Comparison of ENCODE assay signal across 9 cellular contexts in genomic region chr11:33692013-33692504, GRCh38. TPM values are rescaled to one million over a fixed set of nuclear protein-coding genes. Genes with fewer than 3 reads are reported as not detected.
DNase-seq lines count a peak whose midpoint lies in the region; ATAC-seq, FAIRE-seq and TF ChIP-seq lines count a peak whose summit lies in the region.
"Had no signal": no experiment of that assay in that cellular context is flagged by ENCODE, and none has a peak within 500 bp of the region (broad histone marks: within the 10 kb centered on the region; RNA-seq: fewer than 3 reads in every experiment).

No MANE protein-coding gene starts in this region.

- ATAC-seq in natural killer cell treated with Interleukin-12 subunit alpha and Interleukin-12 subunit beta and Interleukin-15 and Interleukin-18, amount 100 ng/mL, for 72 hours = no peak
- ATAC-seq in HG02588 (IDR thresholded peaks at IDR 0.05; ENCODE audit: unreplicated experiment) = no peak

- no peaks in the 10 kb centered on the region for H3K27me3 ChIP-seq in thymus (ENCODE audit: control insufficient read depth, insufficient read depth)

- H3K9me3 Mint-ChIP-seq in natural killer cell treated with Interleukin-12 subunit alpha and Interleukin-12 subunit beta and Interleukin-15 and Interleukin-18, amount 100 ng/mL, for 72 hours = no peaks in the 10 kb centered on the region

- TF ChIP-seq POLR2A in lower leg skin (IDR thresholded peaks at IDR 0.05) = no peak

- H3K27ac ChIP-seq in thymus (ENCODE audit: low read depth) = peak overlapping the region; percentile 61

- no peak for TF ChIP-seq CTCF in AG09309 (IDR thresholded peaks at IDR 0.05; ENCODE audit: control insufficient read depth, insufficient read depth, low read depth, low read length, missing control alignments)
- no peak for TF ChIP-seq CTCF in choroid plexus epithelial cell (conservative IDR thresholded peaks at IDR 0.05; ENCODE audit: low read depth, low read length)
- TF ChIP-seq CTCF in lower leg skin (IDR thresholded peaks at IDR 0.05) = no peak
- TF ChIP-seq CTCF in D721Med (IDR thresholded peaks at IDR 0.05; ENCODE audit: insufficient read depth, missing control alignments) = no peak

- no peak for FAIRE-seq in D721Med (lab: Jason Lieb, UNC)
- FAIRE-seq: G401.6 had no signal

- no peak overlapping the region for H3K4me3 Mint-ChIP-seq in natural killer cell treated with Interleukin-12 subunit alpha and Interleukin-12 subunit beta and Interleukin-15 and Interleukin-18, amount 100 ng/mL, for 72 hours

- intact Hi-C loops in lower leg skin (cut with DNase I; ENCODE audit: low total_unique reads) = no loop called here

- H3K36me3 Mint-ChIP-seq in natural killer cell treated with Interleukin-12 subunit alpha and Interleukin-12 subunit beta and Interleukin-15 and Interleukin-18, amount 100 ng/mL, for 72 hours = no peaks in the 10 kb centered on the region

- DNase-seq in AG09309 (ENCODE audit: low read depth) (peak; percentile 87), NCI-H2081 treated with DMSO at 0.1 percent for 48 hours (lab: John Stamatoyannopoulos, UW) (peak; percentile 72), choroid plexus epithelial cell (ENCODE audit: low read depth) (peak; percentile 99), lower leg skin (ENCODE audit: low spot score in 2 of 2) (peak; percentile 77 to 92), D721Med (ENCODE audit: insufficient read length, low spot score) (no peak)
- no peak for DNase-seq in natural killer cell treated with Interleukin-12 subunit alpha and Interleukin-12 subunit beta and Interleukin-15 and Interleukin-18, amount 100 ng/mL, for 72 hours (ENCODE audit: low spot score)

- H3K4me3 ChIP-seq in AG09309 (ENCODE audit: control insufficient read depth, low read depth, low read length) = peak overlapping the region; percentile 11
- H3K4me3 ChIP-seq in choroid plexus epithelial cell (ENCODE audit: low read depth, low read length) = peak overlapping the region; percentile 25
- no peak overlapping the region for H3K4me3 ChIP-seq in lower leg skin (ENCODE audit: low read depth, poor library complexity, severe bottlenecking)
- H3K4me3 ChIP-seq in thymus (ENCODE audit: low read length) = no peak overlapping the region

- peaks cover 4% of the 10 kb centered on the region for H3K4me1 ChIP-seq in thymus (ENCODE audit: control insufficient read depth, insufficient read depth, low read length)

- H3K4me1 Mint-ChIP-seq in natural killer cell treated with Interleukin-12 subunit alpha and Interleukin-12 subunit beta and Interleukin-15 and Interleukin-18, amount 100 ng/mL, for 72 hours (ENCODE audit: low read depth in 2 of 2) = peaks cover 0 to 3% of the 10 kb centered on the region in 2 donors

- H3K36me3 ChIP-seq in thymus (ENCODE audit: control insufficient read depth, insufficient read depth) = no peaks in the 10 kb centered on the region

- WGBS in lower leg skin, 2 donors = 24 to 26% methylated on average over 9 of the region's 9 CpGs
- 92% methylated on average over 9 of the region's 9 CpGs for WGBS in thymus

- H3K9me3 ChIP-seq in thymus (ENCODE audit: control insufficient read depth) = no peaks in the 10 kb centered on the region

- H3K27me3 Mint-ChIP-seq in natural killer cell treated with Interleukin-12 subunit alpha and Interleukin-12 subunit beta and Interleukin-15 and Interleukin-18, amount 100 ng/mL, for 72 hours = peaks cover 20 to 21% of the 10 kb centered on the region in 2 donors

- no peak overlapping the region for H3K27ac Mint-ChIP-seq in natural killer cell treated with Interleukin-12 subunit alpha and Interleukin-12 subunit beta and Interleukin-15 and Interleukin-18, amount 100 ng/mL, for 72 hours

RNA-seq across cellular contexts. Expression of gene C11orf91, which starts 8.6 kb away (rescaled TPM):
- total RNA-seq in lower leg skin = under 1 TPM in 1 of 4 donors, not detected in 3; 0.49 TPM
- polyA plus RNA-seq in thymus = 0.14 TPM
- total RNA-seq in natural killer cell treated with Interleukin-12 subunit alpha and Interleukin-12 subunit beta and Interleukin-15 and Interleukin-18, amount 100 ng/mL, for 72 hours = not detected

RNA-seq across cellular contexts. Expression of gene CD59, which starts 44.2 kb away (rescaled TPM):
- 100 to 1,000 TPM; 222 to 444 (median 324) TPM for total RNA-seq in lower leg skin
- 156 TPM for polyA plus RNA-seq in thymus
- 10 to 100 TPM; 15.5 to 23.2 TPM for total RNA-seq in natural killer cell treated with Interleukin-12 subunit alpha and Interleukin-12 subunit beta and Interleukin-15 and Interleukin-18, amount 100 ng/mL, for 72 hours

Comparison
In these comparisons a context has a peak if more than half of its experiments do, and no peak if none do; other contexts are left out.
1. DNase-seq: peak in AG09309 (single experiment), NCI-H2081 treated with DMSO at 0.1 percent for 48 hours (single experiment), choroid plexus epithelial cell (single experiment) and lower leg skin (2 of 2); none in D721Med (single experiment) and natural killer cell treated with Interleukin-12 subunit alpha and Interleukin-12 subunit beta and Interleukin-15 and Interleukin-18, amount 100 ng/mL, for 72 hours (single experiment).
2. H3K4me3 ChIP-seq: peak in AG09309 (single experiment) and choroid plexus epithelial cell (single experiment); none in lower leg skin (single experiment) and thymus (single experiment).
3. RNA of gene CD59, which starts 44.2 kb away (total RNA-seq): 222 to 444 TPM in lower leg skin; 15.5 to 23.2 TPM in natural killer cell treated with Interleukin-12 subunit alpha and Interleukin-12 subunit beta and Interleukin-15 and Interleukin-18, amount 100 ng/mL, for 72 hours; every median in the first group is over 4 times any median in the second.